Comparison of ENCODE assay signal across 38 cellular contexts in the genomic region with DNA sequence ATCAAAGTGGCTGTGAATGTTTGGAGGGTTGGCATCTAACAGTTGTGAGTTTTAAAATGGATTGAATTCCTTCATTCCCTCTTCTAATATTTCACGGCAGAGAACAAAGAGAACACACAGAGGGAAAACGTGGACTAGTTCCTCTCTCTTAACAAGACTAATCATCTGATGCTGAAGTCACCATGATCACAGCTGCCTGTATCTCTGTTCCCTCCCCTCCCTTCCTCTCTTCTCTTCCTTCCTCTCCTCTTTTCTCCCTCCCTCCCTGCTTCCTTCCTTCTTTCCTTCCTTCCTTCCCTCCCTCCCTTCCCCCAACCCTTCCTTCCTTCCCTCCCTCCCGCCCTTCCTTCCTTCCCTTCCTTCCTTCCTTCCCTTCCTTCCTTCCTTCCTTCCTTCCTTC. TPM values are rescaled to one million over a fixed set of nuclear protein-coding genes. Genes with fewer than 3 reads are reported as not detected.
"Had no signal": no experiment of that assay in that cellular context is flagged by ENCODE, and none has a peak within 500 bp of the region (broad histone marks: within the 10 kb centered on the region; RNA-seq: fewer than 3 reads in every experiment).

No MANE protein-coding gene starts in this region.

- H3K4me3 Mint-ChIP-seq: activated CD4-positive, alpha-beta memory T cell treated with anti-CD3 and anti-CD28 coated beads, Interleukin-2, amount 10 ng/mL, durations not matched to agents 7 days and 5 days; activated CD4-positive, alpha-beta T cell treated with anti-CD3 and anti-CD28 coated beads, Interleukin-2, amount 10 ng/mL, durations not matched to agents 7 days and 5 days; activated naive CD4-positive, alpha-beta T cell treated with anti-CD3 and anti-CD28 coated beads, Interleukin-2, amount 50 U/mL, for 24 hours; activated naive CD8-positive, alpha-beta T cell treated with anti-CD3 and anti-CD28 coated beads, Interleukin-2, amount 50 U/mL, for 24 hours; activated T-cell treated with anti-CD3 and anti-CD28 coated beads, Interleukin-2, amount 50 U/mL, for 4 hours; activated T-helper 17 cell treated with anti-CD3 and anti-CD28 coated beads, Interleukin-2, amount 50 U/mL, for 72 hours; effector memory CD8-positive, alpha-beta T cell; natural killer cell; stimulated activated effector memory CD8-positive, alpha-beta T cell treated with anti-CD3 and anti-CD28 coated beads, Interleukin-12 subunit alpha, Interleukin-12 subunit beta, amount 100 ng/mL, for 72 hours; stimulated activated naive CD8-positive, alpha-beta T cell treated with anti-CD3 and anti-CD28 coated beads, Interleukin-15, Interleukin-2, amounts not matched to agents 100 ng/mL and 50 ng/mL, for 24 hours; type B pancreatic cell had no signal

- H3K9me3 ChIP-seq: neutrophil, vagina had no signal

- H3K27me3 ChIP-seq: vagina had no signal

- H3K27ac ChIP-seq: foreskin keratinocyte, heart right ventricle, neutrophil, skin epidermis, vagina had no signal

- H3K27ac Mint-ChIP-seq: activated CD4-positive, alpha-beta memory T cell treated with anti-CD3 and anti-CD28 coated beads, Interleukin-2, amount 10 ng/mL, durations not matched to agents 7 days and 5 days; activated CD4-positive, alpha-beta T cell treated with anti-CD3 and anti-CD28 coated beads, Interleukin-2, amount 10 ng/mL, durations not matched to agents 7 days and 5 days; activated naive CD4-positive, alpha-beta T cell treated with anti-CD3 and anti-CD28 coated beads, Interleukin-2, amount 50 U/mL, for 24 hours; activated naive CD8-positive, alpha-beta T cell treated with anti-CD3 and anti-CD28 coated beads, Interleukin-2, amount 50 U/mL, for 24 hours; activated T-helper 17 cell treated with anti-CD3 and anti-CD28 coated beads, Interleukin-2, amount 50 U/mL, for 72 hours; effector memory CD8-positive, alpha-beta T cell; natural killer cell; progenitor cell of endocrine pancreas; stimulated activated effector memory CD8-positive, alpha-beta T cell treated with anti-CD3 and anti-CD28 coated beads, Interleukin-12 subunit alpha, Interleukin-12 subunit beta, amount 100 ng/mL, for 72 hours; stimulated activated naive CD8-positive, alpha-beta T cell treated with anti-CD3 and anti-CD28 coated beads, Interleukin-15, Interleukin-2, amounts not matched to agents 100 ng/mL and 50 ng/mL, for 24 hours; type B pancreatic cell had no signal

- H3K4me1 Mint-ChIP-seq: activated CD4-positive, alpha-beta memory T cell treated with anti-CD3 and anti-CD28 coated beads, Interleukin-2, amount 10 ng/mL, durations not matched to agents 7 days and 5 days; activated CD4-positive, alpha-beta T cell treated with anti-CD3 and anti-CD28 coated beads, Interleukin-2, amount 10 ng/mL, durations not matched to agents 7 days and 5 days; activated naive CD4-positive, alpha-beta T cell treated with anti-CD3 and anti-CD28 coated beads, Interleukin-2, amount 50 U/mL, for 24 hours; activated naive CD8-positive, alpha-beta T cell treated with anti-CD3 and anti-CD28 coated beads, Interleukin-2, amount 50 U/mL, for 24 hours; activated T-helper 17 cell treated with anti-CD3 and anti-CD28 coated beads, Interleukin-2, amount 50 U/mL, for 72 hours; natural killer cell; stimulated activated effector memory CD8-positive, alpha-beta T cell treated with anti-CD3 and anti-CD28 coated beads, Interleukin-12 subunit alpha, Interleukin-12 subunit beta, amount 100 ng/mL, for 72 hours had no signal

- H3K36me3 Mint-ChIP-seq: stimulated activated effector memory CD8-positive, alpha-beta T cell treated with anti-CD3 and anti-CD28 coated beads, Interleukin-12 subunit alpha, Interleukin-12 subunit beta, amount 100 ng/mL, for 72 hours; type B pancreatic cell had no signal

- DNase-seq: activated CD4-positive, alpha-beta memory T cell treated with anti-CD3 and anti-CD28 coated beads, Interleukin-2, amount 10 ng/mL, durations not matched to agents 7 days and 5 days; activated CD4-positive, alpha-beta T cell treated with anti-CD3 and anti-CD28 coated beads for 1 hour; activated CD4-positive, alpha-beta T cell treated with anti-CD3 and anti-CD28 coated beads, Interleukin-2, amount 10 ng/mL, durations not matched to agents 7 days and 5 days; activated CD8-positive, alpha-beta memory T cell treated with anti-CD3 and anti-CD28 coated beads, Interleukin-2, amount 50 U/mL, for 48 hours; activated gamma-delta T cell treated with Interleukin-2 at 50 U/mL for 16 hours; activated naive CD8-positive, alpha-beta T cell treated with anti-CD3 and anti-CD28 coated beads, Interleukin-2, amount 50 U/mL, for 24 hours; activated T-cell treated with anti-CD3 and anti-CD28 coated beads, Interleukin-2, amount 50 U/mL, for 4 hours; amygdala; caudate nucleus; cortex of kidney; effector memory CD8-positive, alpha-beta T cell; foreskin keratinocyte; heart right ventricle; islet precursor cell; mammary epithelial cell; midbrain; natural killer cell; retina; stimulated activated CD4-positive, alpha-beta T cell treated with anti-CD3 and anti-CD28 coated beads, Interleukin-12 subunit alpha, Interleukin-12 subunit beta, amount 100 ng/mL, for 4 hours; stimulated activated CD4-positive, alpha-beta T cell treated with anti-CD3 and anti-CD28 coated beads, Interleukin-4, amount 100 ng/mL, for 1 hour; substantia nigra; T-helper 9 cell had no signal

- ATAC-seq: activated naive CD8-positive, alpha-beta T cell treated with anti-CD3 and anti-CD28 coated beads, Interleukin-2, amount 50 U/mL, for 24 hours; activated T-cell treated with anti-CD3 and anti-CD28 coated beads, Interleukin-2, amount 50 U/mL, for 4 hours; activated T-helper 17 cell treated with anti-CD3 and anti-CD28 coated beads, Interleukin-2, amount 50 U/mL, for 72 hours; effector memory CD8-positive, alpha-beta T cell; esophagus mucosa; foreskin keratinocyte; heart right ventricle; natural killer cell; sciatic nerve; stimulated activated effector memory CD8-positive, alpha-beta T cell treated with anti-CD3 and anti-CD28 coated beads, Interleukin-12 subunit alpha, Interleukin-12 subunit beta, amount 100 ng/mL, for 72 hours had no signal

- H3K4me1 ChIP-seq: foreskin keratinocyte, heart right ventricle, vagina had no signal

- H3K4me3 ChIP-seq: heart right ventricle, skin epidermis, vagina had no signal

- H3K36me3 ChIP-seq: heart right ventricle, neutrophil, vagina had no signal

RNA-seq across cellular contexts. Expression of gene GJD4, which starts 10.0 kb away (rescaled TPM):
- total RNA-seq: activated CD4-positive, alpha-beta memory T cell treated with anti-CD3 and anti-CD28 coated beads, Interleukin-2, amount 10 ng/mL, durations not matched to agents 7 days and 5 days; activated CD4-positive, alpha-beta T cell treated with anti-CD3 and anti-CD28 coated beads, Interleukin-2, amount 10 ng/mL, durations not matched to agents 7 days and 5 days; activated T-cell treated with anti-CD3 and anti-CD28 coated beads, Interleukin-2, amount 50 U/mL, for 4 hours; chondrocyte; esophagus mucosa; foreskin keratinocyte; glomerular endothelial cell; heart right ventricle; liver; mammary epithelial cell; natural killer cell; osteocyte; sciatic nerve; T-helper 1 cell treated with Interleukin-12 subunit alpha and Interleukin-12 subunit beta and Interleukin-4 antibody, amounts not matched to agents 30 ng/mL and 1 ng/mL, for 36 hours; vagina had no signal
- polyA plus RNA-seq: foreskin keratinocyte, liver, mammary epithelial cell had no signal
